In genomic region chr7:12638851-12639467, GRCh38 we compare ENCODE assay signal across 1 cellular context.
TF ChIP-seq lines count a peak whose summit lies in the region.

No MANE protein-coding gene starts in this region.

TF ChIP-seq in HCT116, 20 proteins besides CTCF, POLR2A, EP300 and RAD21 (continued from another document):
- TF ChIP-seq YY1 (IDR thresholded peaks at IDR 0.05; ENCODE audit: extremely low read depth, insufficient replicate concordance, low read depth, low read length) (no peak), TCF7L2 (IDR thresholded peaks at IDR 0.05; ENCODE audit: borderline replicate concordance, extremely low read depth, insufficient read depth, insufficient read length) (no peak), JUND (IDR thresholded peaks at IDR 0.05) (no peak), EZH2 (IDR thresholded peaks at IDR 0.05) (no peak), CBX3 (IDR thresholded peaks at IDR 0.05; ENCODE audit: low read depth) (no peak), SP1 (IDR thresholded peaks at IDR 0.05; ENCODE audit: low read depth) (no peak)
- TF ChIP-seq, protein P1, sequence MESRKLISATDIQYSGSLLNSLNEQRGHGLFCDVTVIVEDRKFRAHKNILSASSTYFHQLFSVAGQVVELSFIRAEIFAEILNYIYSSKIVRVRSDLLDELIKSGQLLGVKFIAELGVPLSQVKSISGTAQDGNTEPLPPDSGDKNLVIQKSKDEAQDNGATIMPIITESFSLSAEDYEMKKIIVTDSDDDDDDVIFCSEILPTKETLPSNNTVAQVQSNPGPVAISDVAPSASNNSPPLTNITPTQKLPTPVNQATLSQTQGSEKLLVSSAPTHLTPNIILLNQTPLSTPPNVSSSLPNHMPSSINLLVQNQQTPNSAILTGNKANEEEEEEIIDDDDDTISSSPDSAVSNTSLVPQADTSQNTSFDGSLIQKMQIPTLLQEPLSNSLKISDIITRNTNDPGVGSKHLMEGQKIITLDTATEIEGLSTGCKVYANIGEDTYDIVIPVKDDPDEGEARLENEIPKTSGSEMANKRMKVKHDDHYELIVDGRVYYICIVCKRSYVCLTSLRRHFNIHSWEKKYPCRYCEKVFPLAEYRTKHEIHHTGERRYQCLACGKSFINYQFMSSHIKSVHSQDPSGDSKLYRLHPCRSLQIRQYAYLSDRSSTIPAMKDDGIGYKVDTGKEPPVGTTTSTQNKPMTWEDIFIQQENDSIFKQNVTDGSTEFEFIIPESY (IDR thresholded peaks at IDR 0.05; ENCODE audit: extremely low read depth, insufficient replicate concordance, low read length) = no peak
- TF ChIP-seq, protein P2, sequence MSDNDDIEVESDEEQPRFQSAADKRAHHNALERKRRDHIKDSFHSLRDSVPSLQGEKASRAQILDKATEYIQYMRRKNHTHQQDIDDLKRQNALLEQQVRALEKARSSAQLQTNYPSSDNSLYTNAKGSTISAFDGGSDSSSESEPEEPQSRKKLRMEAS (IDR thresholded peaks at IDR 0.05) = no peak
TF ChIP-seq in HCT116: peak in this region for 0.
